Comparison of ENCODE assay signal across 38 cellular contexts in the genomic region with DNA sequence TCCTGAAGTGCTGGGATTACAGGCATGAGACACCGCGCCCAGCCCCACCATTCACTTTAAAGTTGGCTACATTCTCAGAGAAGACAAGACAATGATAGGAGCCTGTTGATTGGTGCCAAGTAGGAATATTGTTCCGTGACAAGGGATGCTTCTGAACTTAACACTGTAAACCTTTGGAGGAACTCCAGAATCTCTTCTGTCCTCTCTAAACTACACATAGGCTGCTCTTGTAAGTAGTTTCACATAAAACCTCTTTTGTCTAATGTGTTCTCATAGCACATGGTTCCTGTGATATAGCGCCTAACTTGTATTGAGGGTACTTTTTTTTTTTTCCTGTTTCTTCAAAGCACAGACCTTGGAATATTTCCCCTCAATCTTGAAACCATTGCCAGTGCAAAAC. TPM values are rescaled to one million over a fixed set of nuclear protein-coding genes. Genes with fewer than 3 reads are reported as not detected.
"Had no signal": no experiment of that assay in that cellular context is flagged by ENCODE, and none has a peak within 500 bp of the region (broad histone marks: within the 10 kb centered on the region; RNA-seq: fewer than 3 reads in every experiment).

No MANE protein-coding gene starts in this region.

- H3K4me3 Mint-ChIP-seq: activated B cell treated with CpG ODN at 0.5 μM for 24 hours; activated CD4-positive, alpha-beta memory T cell treated with anti-CD3 and anti-CD28 coated beads for 36 hours; activated CD4-positive, alpha-beta T cell treated with anti-CD3 and anti-CD28 coated beads, Interleukin-2, amount 10 ng/mL, durations not matched to agents 24 days and 14 days; activated CD8-positive, alpha-beta T cell treated with anti-CD3 and anti-CD28 coated beads for 36 hours; activated naive CD4-positive, alpha-beta T cell treated with anti-CD3 and anti-CD28 coated beads for 36 hours; activated naive CD8-positive, alpha-beta T cell treated with anti-CD3 and anti-CD28 coated beads for 36 hours; activated T-cell treated with anti-CD3 and anti-CD28 coated beads, Interleukin-2, amount 50 U/mL, for 4 hours; activated T-cell treated with anti-CD3 and anti-CD28 coated beads, Interleukin-2, amount 50 U/mL, for 72 hours; activated T-helper 1 cell treated with anti-CD3 and anti-CD28 coated beads, Interleukin-12 subunit alpha, Interleukin-12 subunit beta, Interleukin-2, Interleukin-4 antibody, amounts not matched to agents 30 ng/mL and 10 ng/mL and 1 ng/mL, durations not matched to agents 14 hours and 24 hours and 36 hours; activated T-helper 17 cell treated with anti-CD3 and anti-CD28 coated beads, Interleukin-2, amount 50 U/mL, for 72 hours; T-helper 1 cell treated with Interleukin-12 subunit alpha and Interleukin-12 subunit beta and Interleukin-4 antibody, amounts not matched to agents 30 μg/mL and 1 μg/mL, for 36 hours; T-helper 2 cell treated with Interferon-gamma antibody and Interleukin-4, amounts not matched to agents 5 μg/mL and 100 μg/mL, for 36 hours had no signal

- H3K4me3 ChIP-seq: adrenal gland, body of pancreas, breast epithelium had no signal

- H3K27ac Mint-ChIP-seq: activated B cell treated with CpG ODN at 0.5 μM for 24 hours; activated CD4-positive, alpha-beta memory T cell treated with anti-CD3 and anti-CD28 coated beads for 36 hours; activated CD4-positive, alpha-beta T cell treated with anti-CD3 and anti-CD28 coated beads, Interleukin-2, amount 10 ng/mL, durations not matched to agents 24 days and 14 days; activated CD8-positive, alpha-beta T cell treated with anti-CD3 and anti-CD28 coated beads for 36 hours; activated naive CD4-positive, alpha-beta T cell treated with anti-CD3 and anti-CD28 coated beads for 36 hours; activated naive CD4-positive, alpha-beta T cell treated with anti-CD3 and anti-CD28 coated beads, Interleukin-2, amount 50 U/mL, for 72 hours; activated naive CD8-positive, alpha-beta T cell treated with anti-CD3 and anti-CD28 coated beads for 36 hours; activated T-cell treated with anti-CD3 and anti-CD28 coated beads, Interleukin-2, amount 50 U/mL, for 72 hours; activated T-helper 1 cell treated with anti-CD3 and anti-CD28 coated beads, Interleukin-12 subunit alpha, Interleukin-12 subunit beta, Interleukin-2, Interleukin-4 antibody, amounts not matched to agents 30 ng/mL and 10 ng/mL and 1 ng/mL, durations not matched to agents 14 hours and 24 hours and 36 hours; activated T-helper 17 cell treated with anti-CD3 and anti-CD28 coated beads, Interleukin-2, amount 50 U/mL, for 72 hours; T-helper 1 cell treated with Interleukin-12 subunit alpha and Interleukin-12 subunit beta and Interleukin-4 antibody, amounts not matched to agents 30 μg/mL and 1 μg/mL, for 36 hours; T-helper 2 cell treated with Interferon-gamma antibody and Interleukin-4, amounts not matched to agents 5 μg/mL and 100 μg/mL, for 36 hours had no signal

- H3K27ac ChIP-seq: adrenal gland, body of pancreas, brain microvascular endothelial cell, VCaP had no signal

- H3K9me3 ChIP-seq: adrenal gland, body of pancreas, breast epithelium had no signal

- H3K36me3 Mint-ChIP-seq: activated CD4-positive, alpha-beta memory T cell treated with anti-CD3 and anti-CD28 coated beads for 36 hours; activated naive CD4-positive, alpha-beta T cell treated with anti-CD3 and anti-CD28 coated beads, Interleukin-2, amount 50 U/mL, for 72 hours; activated naive CD8-positive, alpha-beta T cell treated with anti-CD3 and anti-CD28 coated beads for 36 hours had no signal

- H3K36me3 ChIP-seq: adrenal gland, brain microvascular endothelial cell, breast epithelium had no signal

- H3K27me3 ChIP-seq: adrenal gland, body of pancreas, brain microvascular endothelial cell, breast epithelium had no signal

- H3K9me3 Mint-ChIP-seq: activated B cell treated with CpG ODN at 0.5 μM for 24 hours; activated CD4-positive, alpha-beta memory T cell treated with anti-CD3 and anti-CD28 coated beads for 36 hours; activated CD8-positive, alpha-beta T cell treated with anti-CD3 and anti-CD28 coated beads for 36 hours; activated naive CD4-positive, alpha-beta T cell treated with anti-CD3 and anti-CD28 coated beads for 36 hours; activated naive CD4-positive, alpha-beta T cell treated with anti-CD3 and anti-CD28 coated beads, Interleukin-2, amount 50 U/mL, for 72 hours; activated naive CD8-positive, alpha-beta T cell treated with anti-CD3 and anti-CD28 coated beads for 36 hours; activated T-cell treated with anti-CD3 and anti-CD28 coated beads, Interleukin-2, amount 50 U/mL, for 4 hours; activated T-cell treated with anti-CD3 and anti-CD28 coated beads, Interleukin-2, amount 50 U/mL, for 72 hours; activated T-helper 1 cell treated with anti-CD3 and anti-CD28 coated beads, Interleukin-12 subunit alpha, Interleukin-12 subunit beta, Interleukin-2, Interleukin-4 antibody, amounts not matched to agents 30 ng/mL and 10 ng/mL and 1 ng/mL, durations not matched to agents 14 hours and 24 hours and 36 hours; activated T-helper 17 cell treated with anti-CD3 and anti-CD28 coated beads, Interleukin-2, amount 50 U/mL, for 72 hours; T-helper 1 cell treated with Interleukin-12 subunit alpha and Interleukin-12 subunit beta and Interleukin-4 antibody, amounts not matched to agents 30 μg/mL and 1 μg/mL, for 36 hours; T-helper 2 cell treated with Interferon-gamma antibody and Interleukin-4, amounts not matched to agents 5 μg/mL and 100 μg/mL, for 36 hours had no signal

- H3K27me3 Mint-ChIP-seq: activated naive CD8-positive, alpha-beta T cell treated with anti-CD3 and anti-CD28 coated beads for 36 hours had no signal

- DNase-seq: activated B cell treated with CpG ODN at 0.5 μM for 24 hours; activated CD4-positive, alpha-beta memory T cell treated with anti-CD3 and anti-CD28 coated beads for 36 hours; activated CD4-positive, alpha-beta T cell treated with anti-CD3 and anti-CD28 coated beads for 4 hours; activated CD4-positive, alpha-beta T cell treated with anti-CD3 and anti-CD28 coated beads, Interleukin-2, amount 10 ng/mL, durations not matched to agents 24 days and 14 days; activated CD4-positive, alpha-beta T cell treated with anti-CD3 and anti-CD28 coated beads, Interleukin-2, amount 50 U/mL, for 1 hour; activated CD4-positive, alpha-beta T cell treated with anti-CD3 and anti-CD28 coated beads, Interleukin-2, amount 50 U/mL, for 4 hours; activated CD4-positive, CD25-positive, alpha-beta regulatory T cell treated with anti-CD3 and anti-CD28 coated beads, Interleukin-2, amount 50 U/mL, for 72 hours; activated CD8-positive, alpha-beta memory T cell treated with anti-CD3 and anti-CD28 coated beads, Interleukin-2, amount 50 U/mL, for 4 hours; activated CD8-positive, alpha-beta T cell treated with anti-CD3 and anti-CD28 coated beads for 36 hours; activated effector memory CD4-positive, alpha-beta T cell treated with anti-CD3 and anti-CD28 coated beads, Interleukin-2, amount 50 U/mL, for 16 hours; activated gamma-delta T cell treated with Interleukin-2 at 50 U/mL for 16 hours; activated naive CD4-positive, alpha-beta T cell; activated naive CD4-positive, alpha-beta T cell treated with anti-CD3 and anti-CD28 coated beads for 36 hours; activated naive CD4-positive, alpha-beta T cell treated with anti-CD3 and anti-CD28 coated beads, Interleukin-2, amount 50 U/mL, for 16 hours; activated naive CD8-positive, alpha-beta T cell treated with anti-CD3 and anti-CD28 coated beads for 36 hours; activated T-cell treated with anti-CD3 and anti-CD28 coated beads for 4 hours; activated T-cell treated with anti-CD3 and anti-CD28 coated beads, Interleukin-2, amount 50 U/mL, for 1 hour; activated T-cell treated with anti-CD3 and anti-CD28 coated beads, Interleukin-2, amount 50 U/mL, for 4 hours; activated T-cell treated with anti-CD3 and anti-CD28 coated beads, Interleukin-2, amount 50 U/mL, for 72 hours; adrenal gland; amniotic stem cell; aorta; body of pancreas; brain microvascular endothelial cell; central memory CD4-positive, alpha-beta T cell; T-helper 1 cell; T-helper 2 cell; T-helper 9 cell had no signal

- H3K4me1 ChIP-seq: body of pancreas, breast epithelium had no signal

RNA-seq across cellular contexts. Expression of a gene that starts 14.2 kb away (rescaled TPM):
- total RNA-seq: activated B cell treated with CpG ODN at 0.5 μM for 24 hours; activated CD4-positive, alpha-beta memory T cell treated with anti-CD3 and anti-CD28 coated beads for 36 hours; activated CD4-positive, alpha-beta T cell treated with anti-CD3 and anti-CD28 coated beads, Interleukin-2, amount 10 ng/mL, durations not matched to agents 24 days and 14 days; activated CD8-positive, alpha-beta memory T cell treated with anti-CD3 and anti-CD28 coated beads for 36 hours; activated CD8-positive, alpha-beta T cell treated with anti-CD3 and anti-CD28 coated beads for 36 hours; activated naive CD4-positive, alpha-beta T cell treated with anti-CD3 and anti-CD28 coated beads for 36 hours; activated naive CD4-positive, alpha-beta T cell treated with anti-CD3 and anti-CD28 coated beads, Interleukin-2, amount 50 U/mL, for 72 hours; activated naive CD8-positive, alpha-beta T cell treated with anti-CD3 and anti-CD28 coated beads for 36 hours; activated T-cell treated with anti-CD3 and anti-CD28 coated beads, Interleukin-2, amount 50 U/mL, for 4 hours; activated T-cell treated with anti-CD3 and anti-CD28 coated beads, Interleukin-2, amount 50 U/mL, for 72 hours; activated T-helper 1 cell treated with anti-CD3 and anti-CD28 coated beads, Interleukin-12 subunit alpha, Interleukin-12 subunit beta, Interleukin-2, Interleukin-4 antibody, amounts not matched to agents 30 ng/mL and 10 ng/mL and 1 ng/mL, durations not matched to agents 14 hours and 24 hours and 36 hours; activated T-helper 17 cell treated with anti-CD3 and anti-CD28 coated beads, Interleukin-2, amount 50 U/mL, for 72 hours; adrenal gland; aorta; astrocyte; body of pancreas; breast epithelium; cardiac septum had no signal
- polyA plus RNA-seq: adrenal gland, aorta had no signal
